Comparison of ENCODE assay signal across 13 cellular contexts in the genomic region with DNA sequence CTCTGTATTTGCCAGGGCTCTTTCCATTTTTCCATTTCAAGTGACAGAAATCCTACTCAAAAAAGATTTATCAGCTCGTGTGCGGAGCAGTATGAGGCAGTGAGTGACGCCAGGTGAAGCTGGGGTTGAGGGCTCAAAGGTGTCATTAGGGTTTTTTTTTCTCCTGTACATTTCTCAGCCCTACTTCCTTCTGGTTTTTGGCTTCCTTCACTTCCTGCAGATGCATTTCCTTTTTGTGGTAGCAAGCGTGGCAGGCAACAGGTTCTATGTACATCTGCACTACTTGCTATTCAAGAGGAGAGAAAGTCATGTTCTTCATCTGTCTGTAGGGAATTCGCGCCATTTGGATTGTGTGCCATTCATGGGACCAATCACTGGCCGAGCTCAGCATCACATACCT. TPM values are rescaled to one million over a fixed set of nuclear protein-coding genes. Genes with fewer than 3 reads are reported as not detected.
DNase-seq lines count a peak whose midpoint lies in the region; ATAC-seq and TF ChIP-seq lines count a peak whose summit lies in the region.
"Had no signal": no experiment of that assay in that cellular context is flagged by ENCODE, and none has a peak within 500 bp of the region (broad histone marks: within the 10 kb centered on the region; RNA-seq: fewer than 3 reads in every experiment).

No MANE protein-coding gene starts in this region.

- POLR2A ChIA-PET in activated naive CD8-positive, alpha-beta T cell treated with anti-CD3 and anti-CD28 coated beads, Interleukin-2, amount 10 ng/mL, durations not matched to agents 7 days and 5 days (lab: Charles Lee): interaction anchor here (0.6 to 4.6 kb wide), 7 partner anchors 9 to 293 kb away, joined by 3 to 23 read pairs (median 3); a partner anchor contains a TSS

- H3K4me3 Mint-ChIP-seq in T-helper 17 cell (peak overlapping the region; percentile 93), mesothelial cell of epicardium (no peak overlapping the region)
- peak overlapping the region; percentile 83 for H3K4me3 Mint-ChIP-seq in activated naive CD8-positive, alpha-beta T cell treated with anti-CD3 and anti-CD28 coated beads, Interleukin-2, amount 10 ng/mL, durations not matched to agents 7 days and 5 days
- H3K4me3 Mint-ChIP-seq: neural crest cell had no signal

- ATAC-seq in T-helper 17 cell (peak; percentile 84), GM21619 (IDR thresholded peaks at IDR 0.05; ENCODE audit: unreplicated experiment) (no peak)
- ATAC-seq in activated naive CD8-positive, alpha-beta T cell treated with anti-CD3 and anti-CD28 coated beads, Interleukin-2, amount 10 ng/mL, durations not matched to agents 7 days and 5 days (ENCODE audit: low read depth): peak; percentile 76

- no peak for TF ChIP-seq EP300 in stomach (IDR thresholded peaks at IDR 0.05)

- no peaks in the 10 kb centered on the region for H3K36me3 Mint-ChIP-seq in T-helper 17 cell (ENCODE audit: low read depth)
- peaks cover 47% of the 10 kb centered on the region for H3K36me3 Mint-ChIP-seq in activated naive CD8-positive, alpha-beta T cell treated with anti-CD3 and anti-CD28 coated beads, Interleukin-2, amount 10 ng/mL, durations not matched to agents 7 days and 5 days
- no peaks in the 10 kb centered on the region for H3K36me3 Mint-ChIP-seq in mesothelial cell of epicardium

- H3K27me3 Mint-ChIP-seq in T-helper 17 cell (no peaks in the 10 kb centered on the region), mesothelial cell of epicardium (ENCODE audit: low read depth) (no peaks in the 10 kb centered on the region)
- H3K27me3 Mint-ChIP-seq in activated naive CD8-positive, alpha-beta T cell treated with anti-CD3 and anti-CD28 coated beads, Interleukin-2, amount 10 ng/mL, durations not matched to agents 7 days and 5 days: no peaks in the 10 kb centered on the region

- no peaks in the 10 kb centered on the region for H3K9me3 ChIP-seq in T-helper 17 cell (ENCODE audit: control insufficient read depth, low read length, poor library complexity, severe bottlenecking)
- H3K9me3 ChIP-seq in stomach: no peaks in the 10 kb centered on the region
- H3K9me3 ChIP-seq: breast epithelium, thoracic aorta had no signal

- H3K4me1 ChIP-seq in stomach: peaks cover 0 to 6% (median 0%) of the 10 kb centered on the region in 4 donors
- H3K4me1 ChIP-seq: breast epithelium had no signal

- H3K9me3 Mint-ChIP-seq in activated naive CD8-positive, alpha-beta T cell treated with anti-CD3 and anti-CD28 coated beads, Interleukin-2, amount 10 ng/mL, durations not matched to agents 7 days and 5 days: peaks cover 14% of the 10 kb centered on the region
- no peaks in the 10 kb centered on the region for H3K9me3 Mint-ChIP-seq in mesothelial cell of epicardium
- H3K9me3 Mint-ChIP-seq: neural crest cell had no signal

- intact Hi-C loops in stomach (cut with DNase I; ENCODE audit: low total_unique reads): no loop called here

- peak; percentile 10 for DNase-seq in activated naive CD4-positive, alpha-beta T cell treated with Interleukin-2 at 50 U/mL for 16 hours
- no peak for DNase-seq in activated naive CD4-positive, alpha-beta T cell treated with anti-CD3 and anti-CD28 coated beads, Interleukin-2, amount 50 U/mL, for 16 hours
- DNase-seq in T-helper 17 cell (peak in 2 of 3 donors; percentile 8 to 12), stomach (no peak), NCI-H526 (lab: John Stamatoyannopoulos, UW) (no peak), mesothelial cell of epicardium (ENCODE audit: low spot score in 2 of 2, unreplicated experiment in 2 of 2) (no peak)
- DNase-seq in activated naive CD8-positive, alpha-beta T cell treated with anti-CD3 and anti-CD28 coated beads, Interleukin-2, amount 10 ng/mL, durations not matched to agents 7 days and 5 days: peak; percentile 53
- DNase-seq: NCI-H146 had no signal

- TF ChIP-seq CTCF in stomach (IDR thresholded peaks at IDR 0.05) (no peak), mesothelial cell of epicardium (IDR thresholded peaks at IDR 0.05; ENCODE audit: unreplicated experiment) (no peak)

- H3K27ac Mint-ChIP-seq in T-helper 17 cell (peak overlapping the region; percentile 96), mesothelial cell of epicardium (no peak overlapping the region)
- peak overlapping the region; percentile 93 for H3K27ac Mint-ChIP-seq in activated naive CD8-positive, alpha-beta T cell treated with anti-CD3 and anti-CD28 coated beads, Interleukin-2, amount 10 ng/mL, durations not matched to agents 7 days and 5 days

- no peaks in the 10 kb centered on the region for H3K36me3 ChIP-seq in stomach
- H3K36me3 ChIP-seq: breast epithelium, thoracic aorta had no signal

- TF ChIP-seq POLR2A in stomach (IDR thresholded peaks at IDR 0.05): no peak

- H3K4me1 Mint-ChIP-seq in T-helper 17 cell (peaks cover 27% of the 10 kb centered on the region), mesothelial cell of epicardium (peaks cover 2% of the 10 kb centered on the region)
- peaks cover 75% of the 10 kb centered on the region for H3K4me1 Mint-ChIP-seq in activated naive CD8-positive, alpha-beta T cell treated with anti-CD3 and anti-CD28 coated beads, Interleukin-2, amount 10 ng/mL, durations not matched to agents 7 days and 5 days

- H3K4me3 ChIP-seq in stomach: no peak overlapping the region
- H3K4me3 ChIP-seq: breast epithelium, thoracic aorta had no signal

- no peaks in the 10 kb centered on the region for H3K27me3 ChIP-seq in stomach
- H3K27me3 ChIP-seq: breast epithelium had no signal

- WGBS in stomach, 5 donors: 58 to 67% (median 62%) methylated on average over 7 of the region's 7 CpGs

- peak overlapping the region in 4 of 5 donors; percentile 28 to 51 (median 39) for H3K27ac ChIP-seq in stomach
- H3K27ac ChIP-seq: breast epithelium, thoracic aorta had no signal

RNA-seq across cellular contexts. Expression of a gene that starts 52.8 kb away (rescaled TPM):
- total RNA-seq in T-helper 17 cell (1 to 10 TPM; 2.6 to 7.0 TPM), stomach (10 to 100 TPM in 2 of 5 donors, 1 to 10 TPM in 2, not detected in 1; 3.1 to 35.8 (median 7.4) TPM), mesothelial cell of epicardium (0.40 to 0.89 TPM (median 0.45 TPM) in 3 replicates)
- 10 to 100 TPM; 19.4 to 26.8 TPM for total RNA-seq in activated naive CD8-positive, alpha-beta T cell treated with anti-CD3 and anti-CD28 coated beads, Interleukin-2, amount 10 ng/mL, durations not matched to agents 7 days and 5 days
- 1 to 10 TPM; 1.6 to 4.3 (median 2.4) TPM for polyA plus RNA-seq in stomach
- total RNA-seq: fibroblast of lung, neural crest cell had no signal
- polyA plus RNA-seq: fibroblast of lung had no signal

Comparison
In these comparisons a context has a peak if more than half of its experiments do, and no peak if none do; other contexts are left out.
1. DNase-seq: peak in activated naive CD4-positive, alpha-beta T cell treated with Interleukin-2 at 50 U/mL for 16 hours (single experiment), T-helper 17 cell (2 of 3) and activated naive CD8-positive, alpha-beta T cell treated with anti-CD3 and anti-CD28 coated beads, Interleukin-2, amount 10 ng/mL, durations not matched to agents 7 days and 5 days (single experiment); none in activated naive CD4-positive, alpha-beta T cell treated with anti-CD3 and anti-CD28 coated beads, Interleukin-2, amount 50 U/mL, for 16 hours (single experiment), stomach (single experiment), NCI-H526 (0 of 2) and mesothelial cell of epicardium (0 of 2).